Comparison of ENCODE assay signal across 14 cellular contexts in genomic region chr6:17354700-17355403, GRCh38. TPM values are rescaled to one million over a fixed set of nuclear protein-coding genes. Genes with fewer than 3 reads are reported as not detected.
DNase-seq lines count a peak whose midpoint lies in the region; ATAC-seq and TF ChIP-seq lines count a peak whose summit lies in the region.
"Had no signal": no experiment of that assay in that cellular context is flagged by ENCODE, and none has a peak within 500 bp of the region (broad histone marks: within the 10 kb centered on the region; RNA-seq: fewer than 3 reads in every experiment).

No MANE protein-coding gene starts in this region.

- no peak overlapping the region for H3K4me3 ChIP-seq in fibroblast of pulmonary artery (replicated peaks; ENCODE audit: low read depth, low read length)
- H3K4me3 ChIP-seq in transverse colon: no peak overlapping the region
- H3K4me3 ChIP-seq: body of pancreas, lower lobe of right lung had no signal

- ATAC-seq in GM19452 (IDR thresholded peaks at IDR 0.05; ENCODE audit: unreplicated experiment) (no peak), natural killer cell (no peak)
- ATAC-seq: activated CD4-positive, alpha-beta T cell treated with anti-CD3 and anti-CD28 coated beads for 36 hours; body of pancreas; lower lobe of right lung had no signal

- no peaks in the 10 kb centered on the region for H3K36me3 ChIP-seq in transverse colon
- H3K36me3 ChIP-seq: lower lobe of right lung had no signal

- no peak for TF ChIP-seq POLR2A in transverse colon (IDR thresholded peaks at IDR 0.05)

- WGBS in transverse colon (ENCODE audit: low coverage in 1 of 2), 2 donors: 22 to 46% methylated on average over 4 of the region's 4 CpGs

- no peaks in the 10 kb centered on the region for H3K9me3 ChIP-seq in transverse colon
- H3K9me3 ChIP-seq: body of pancreas, lower lobe of right lung had no signal

- in situ Hi-C loops in transverse colon (cut with MboI; ENCODE audit: low pct_ligation_motif_present in 1 of 4, low pct_unique_long_range_greater_than_20kb in 1 of 4, low sequenced_read_pairs in 3 of 4): no loop called here

- H3K36me3 Mint-ChIP-seq in activated CD4-positive, alpha-beta T cell treated with anti-CD3 and anti-CD28 coated beads, Interleukin-2, amount 10 ng/mL, durations not matched to agents 24 days and 14 days (ENCODE audit: low read depth): no peaks in the 10 kb centered on the region
- H3K36me3 Mint-ChIP-seq in natural killer cell (no peaks in the 10 kb centered on the region), nephron progenitor cell (ENCODE audit: low read depth) (no peaks in the 10 kb centered on the region)

- no peak overlapping the region for H3K27ac Mint-ChIP-seq in activated CD4-positive, alpha-beta T cell treated with anti-CD3 and anti-CD28 coated beads, Interleukin-2, amount 10 ng/mL, durations not matched to agents 24 days and 14 days
- no peak overlapping the region for H3K27ac Mint-ChIP-seq in natural killer cell
- H3K27ac Mint-ChIP-seq in nephron progenitor cell: no peak overlapping the region
- H3K27ac Mint-ChIP-seq: activated CD4-positive, alpha-beta T cell treated with anti-CD3 and anti-CD28 coated beads for 36 hours had no signal

- no peaks in the 10 kb centered on the region for H3K4me1 Mint-ChIP-seq in activated CD4-positive, alpha-beta T cell treated with anti-CD3 and anti-CD28 coated beads, Interleukin-2, amount 10 ng/mL, durations not matched to agents 24 days and 14 days
- no peaks in the 10 kb centered on the region for H3K4me1 Mint-ChIP-seq in natural killer cell
- H3K4me1 Mint-ChIP-seq in nephron progenitor cell: no peaks in the 10 kb centered on the region
- H3K4me1 Mint-ChIP-seq: activated CD4-positive, alpha-beta T cell treated with anti-CD3 and anti-CD28 coated beads for 36 hours had no signal

- TF ChIP-seq CTCF in fibroblast of pulmonary artery (IDR thresholded peaks at IDR 0.05; ENCODE audit: low read length, missing control alignments) (no peak), transverse colon (IDR thresholded peaks at IDR 0.05) (no peak), natural killer cell (IDR thresholded peaks at IDR 0.05) (no peak), nephron progenitor cell (IDR thresholded peaks at IDR 0.05) (no peak)

- peak; percentile 3 for DNase-seq in activated CD4-positive, alpha-beta T cell treated with anti-CD3 and anti-CD28 coated beads, Interleukin-2, amount 10 ng/mL, durations not matched to agents 24 days and 14 days
- no peak for DNase-seq in activated CD4-positive, alpha-beta T cell treated with anti-CD3 and anti-CD28 coated beads, Interleukin-2, amount 50 U/mL, for 1 hour
- peak; percentile 32 for DNase-seq in RPMI8226
- peak; percentile 7 for DNase-seq in fibroblast of pulmonary artery (ENCODE audit: low read depth)
- DNase-seq in transverse colon: no peak
- no peak for DNase-seq in natural killer cell
- DNase-seq in nephron progenitor cell: no peak
- DNase-seq: activated CD4-positive, alpha-beta T cell treated with anti-CD3 and anti-CD28 coated beads for 36 hours; activated T-cell treated with anti-CD3 and anti-CD28 coated beads, Interleukin-2, amount 50 U/mL, for 48 hours; body of pancreas; lower lobe of right lung; NCI-H2081 treated with DMSO at 0.1 percent for 48 hours; NK-92 treated with Interleukin-12 subunit alpha and Interleukin-12 subunit beta, amount 100 ng/mL, for 24 hours had no signal

- H3K9me3 Mint-ChIP-seq in activated CD4-positive, alpha-beta T cell treated with anti-CD3 and anti-CD28 coated beads, Interleukin-2, amount 10 ng/mL, durations not matched to agents 24 days and 14 days: no peaks in the 10 kb centered on the region
- no peaks in the 10 kb centered on the region for H3K9me3 Mint-ChIP-seq in natural killer cell
- no peaks in the 10 kb centered on the region for H3K9me3 Mint-ChIP-seq in nephron progenitor cell

- intact Hi-C loops in activated CD4-positive, alpha-beta T cell treated with anti-CD3 and anti-CD28 coated beads, Interleukin-2, amount 10 ng/mL, durations not matched to agents 24 days and 14 days (cut with micrococcal nuclease): no loop called here
- intact Hi-C loops in transverse colon (cut with DNase I; ENCODE audit: low total_unique reads): no loop called here
- intact Hi-C loops in natural killer cell (cut with micrococcal nuclease): no loop called here

- H3K4me3 Mint-ChIP-seq in activated CD4-positive, alpha-beta T cell treated with anti-CD3 and anti-CD28 coated beads, Interleukin-2, amount 10 ng/mL, durations not matched to agents 24 days and 14 days: no peak overlapping the region
- no peak overlapping the region for H3K4me3 Mint-ChIP-seq in natural killer cell
- no peak overlapping the region for H3K4me3 Mint-ChIP-seq in nephron progenitor cell
- H3K4me3 Mint-ChIP-seq: activated CD4-positive, alpha-beta T cell treated with anti-CD3 and anti-CD28 coated beads for 36 hours had no signal

- H3K27me3 ChIP-seq in transverse colon: no peaks in the 10 kb centered on the region
- H3K27me3 ChIP-seq: body of pancreas had no signal

- no peak for TF ChIP-seq EP300 in transverse colon (IDR thresholded peaks at IDR 0.05; ENCODE audit: low read depth)

- peaks cover 0 to 18% (median 7%) of the 10 kb centered on the region in 4 donors for H3K4me1 ChIP-seq in transverse colon
- H3K4me1 ChIP-seq: body of pancreas, lower lobe of right lung had no signal

- no peak overlapping the region for H3K27ac ChIP-seq in transverse colon
- H3K27ac ChIP-seq: body of pancreas, lower lobe of right lung had no signal

- H3K27me3 Mint-ChIP-seq in activated CD4-positive, alpha-beta T cell treated with anti-CD3 and anti-CD28 coated beads, Interleukin-2, amount 10 ng/mL, durations not matched to agents 24 days and 14 days: no peaks in the 10 kb centered on the region
- peaks cover 0 to 4% of the 10 kb centered on the region in 2 donors for H3K27me3 Mint-ChIP-seq in natural killer cell (ENCODE audit: low read depth in 2 of 2)
- H3K27me3 Mint-ChIP-seq in nephron progenitor cell (ENCODE audit: low read depth, poor library complexity): peaks cover 4% of the 10 kb centered on the region
- H3K27me3 Mint-ChIP-seq: activated CD4-positive, alpha-beta T cell treated with anti-CD3 and anti-CD28 coated beads for 36 hours had no signal

RNA-seq across cellular contexts. Expression of gene CAP2, which starts 38.5 kb away (rescaled TPM):
- total RNA-seq in activated CD4-positive, alpha-beta T cell treated with anti-CD3 and anti-CD28 coated beads, Interleukin-2, amount 10 ng/mL, durations not matched to agents 24 days and 14 days: not detected in 2 replicates
- total RNA-seq in transverse colon (10 to 100 TPM in 1 of 4 donors, 1 to 10 TPM in 3; 4.8 to 10.1 (median 7.8) TPM), natural killer cell (not detected)
- total RNA-seq: activated CD4-positive, alpha-beta T cell treated with anti-CD3 and anti-CD28 coated beads for 36 hours had no signal

Comparison
In these comparisons a context has a peak if more than half of its experiments do, and no peak if none do; other contexts are left out.
1. DNase-seq: peak in activated CD4-positive, alpha-beta T cell treated with anti-CD3 and anti-CD28 coated beads, Interleukin-2, amount 10 ng/mL, durations not matched to agents 24 days and 14 days (single experiment), RPMI8226 (single experiment) and fibroblast of pulmonary artery (single experiment); none in activated CD4-positive, alpha-beta T cell treated with anti-CD3 and anti-CD28 coated beads, Interleukin-2, amount 50 U/mL, for 1 hour (single experiment), transverse colon (single experiment), natural killer cell (single experiment) and nephron progenitor cell (single experiment).